22 cellular contexts compared by ENCODE assay signal in the genomic region with DNA sequence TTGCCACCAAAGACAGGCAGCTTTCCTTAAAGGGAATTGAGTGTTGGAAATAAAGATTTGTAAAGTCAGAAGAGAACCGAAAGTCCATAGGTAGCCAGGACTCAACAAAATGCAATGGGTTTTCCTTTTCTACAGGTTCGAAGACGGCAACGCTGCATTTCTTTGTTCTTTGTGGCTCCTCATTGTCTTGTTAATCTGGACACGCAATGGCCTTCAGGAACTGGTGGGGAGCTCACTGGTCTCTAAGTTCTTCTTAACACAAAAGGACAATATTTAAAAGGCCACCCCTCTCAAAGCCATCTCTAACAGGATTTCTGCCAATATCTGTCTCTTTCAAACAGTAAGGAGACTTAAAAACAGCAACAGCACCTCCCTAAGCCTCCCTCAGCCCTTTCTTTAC.
"Had no signal": no experiment of that assay in that cellular context is flagged by ENCODE, and none has a peak within 500 bp of the region (broad histone marks: within the 10 kb centered on the region; RNA-seq: fewer than 3 reads in every experiment).

No MANE protein-coding gene starts in this region.

- ATAC-seq: gastrocnemius medialis; heart right ventricle; left colon; left ventricle myocardium superior; natural killer cell treated with Interleukin-12 subunit alpha and Interleukin-12 subunit beta and Interleukin-15 and Interleukin-18, amount 100 ng/mL, for 72 hours; stimulated activated naive B cell treated with anti-CD40 and anti-IgM and Interleukin-4, amounts not matched to agents 10 μg/mL and 1 μg/mL and 100 μg/mL, for 72 hours had no signal

- H3K4me3 Mint-ChIP-seq: natural killer cell treated with Interleukin-12 subunit alpha and Interleukin-12 subunit beta and Interleukin-15 and Interleukin-18, amount 100 ng/mL, for 72 hours; stimulated activated naive B cell treated with anti-CD40 and anti-IgM and Interleukin-4, amounts not matched to agents 10 μg/mL and 1 μg/mL and 100 μg/mL, for 72 hours had no signal

- H3K27ac Mint-ChIP-seq: natural killer cell treated with Interleukin-12 subunit alpha and Interleukin-12 subunit beta and Interleukin-15 and Interleukin-18, amount 100 ng/mL, for 72 hours; stimulated activated naive B cell treated with anti-CD40 and anti-IgM and Interleukin-4, amounts not matched to agents 10 μg/mL and 1 μg/mL and 100 μg/mL, for 72 hours had no signal

- H3K9me3 ChIP-seq: esophagus muscularis mucosa, gastrocnemius medialis, heart right ventricle, neutrophil, right atrium auricular region, sigmoid colon, stomach, thoracic aorta, transverse colon had no signal

- DNase-seq: effector memory CD4-positive, alpha-beta T cell; gastrocnemius medialis; heart right ventricle; hypothalamus; left colon; left ventricle myocardium superior; mesenchymal stem cell; midbrain; sigmoid colon; stimulated activated CD4-positive, alpha-beta T cell treated with anti-CD3 and anti-CD28 coated beads, Interleukin-2, amount 100 ng/mL, for 24 hours; stimulated activated CD4-positive, alpha-beta T cell treated with anti-CD3 and anti-CD28 coated beads, Interleukin-4, amount 100 ng/mL, for 4 hours; stimulated activated naive B cell treated with anti-CD40 and anti-IgM and Interleukin-4, amounts not matched to agents 10 μg/mL and 1 μg/mL and 100 μg/mL, for 72 hours; stomach; substantia nigra; transverse colon had no signal

- H3K9me3 Mint-ChIP-seq: natural killer cell treated with Interleukin-12 subunit alpha and Interleukin-12 subunit beta and Interleukin-15 and Interleukin-18, amount 100 ng/mL, for 72 hours; stimulated activated naive B cell treated with anti-CD40 and anti-IgM and Interleukin-4, amounts not matched to agents 10 μg/mL and 1 μg/mL and 100 μg/mL, for 72 hours had no signal

- H3K27me3 ChIP-seq: esophagus muscularis mucosa, gastrocnemius medialis, heart right ventricle, neutrophil, right atrium auricular region, sigmoid colon, stomach, transverse colon had no signal

- H3K4me3 ChIP-seq: esophagus muscularis mucosa, gastrocnemius medialis, heart right ventricle, lung, right atrium auricular region, sigmoid colon, skin epidermis, stomach, thoracic aorta, transverse colon had no signal

- H3K36me3 ChIP-seq: esophagus muscularis mucosa, gastrocnemius medialis, heart right ventricle, neutrophil, right atrium auricular region, sigmoid colon, stomach, thoracic aorta, transverse colon had no signal
